9 cellular contexts compared by ENCODE assay signal in the genomic region with DNA sequence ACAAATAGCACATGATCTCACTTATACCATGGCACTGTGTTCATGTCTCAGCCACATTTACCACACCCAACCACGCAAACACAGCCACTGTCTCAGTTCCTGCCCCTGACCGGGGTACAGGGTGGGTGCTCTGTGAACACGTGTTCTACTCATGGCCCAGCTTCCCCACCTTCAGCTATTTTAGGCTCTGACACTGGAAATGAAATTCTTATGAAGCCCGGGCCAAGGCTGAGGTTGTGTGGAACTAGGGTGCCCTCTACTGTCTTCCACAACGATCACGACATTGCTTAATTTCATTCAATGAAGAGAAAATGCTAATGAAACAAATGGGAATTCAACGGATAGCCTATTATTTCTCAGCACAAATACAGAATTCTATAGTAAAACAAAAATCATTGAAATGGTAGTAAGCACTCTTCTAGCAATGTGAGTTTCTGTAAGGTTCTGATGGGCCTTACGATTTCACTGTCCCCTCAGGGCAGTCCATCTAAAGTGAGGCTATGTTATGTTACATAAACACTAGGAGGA. TPM values are rescaled to one million over a fixed set of nuclear protein-coding genes. Genes with fewer than 3 reads are reported as not detected.
DNase-seq lines count a peak whose midpoint lies in the region; ATAC-seq and TF ChIP-seq lines count a peak whose summit lies in the region.
"Had no signal": no experiment of that assay in that cellular context is flagged by ENCODE, and none has a peak within 500 bp of the region (broad histone marks: within the 10 kb centered on the region; RNA-seq: fewer than 3 reads in every experiment).

No MANE protein-coding gene starts in this region.

- peak overlapping the region; percentile 43 for H3K4me3 Mint-ChIP-seq in WTC11

- H3K4me1 ChIP-seq in tibial artery = peaks cover 0 to 15% (median 9%) of the 10 kb centered on the region in 4 donors

- intact Hi-C loops in tibial artery (cut with DNase I; ENCODE audit: low total_unique reads) (no loop called here), left colon (cut with DNase I, micrococcal nuclease) (no loop called here)

- H3K27ac Mint-ChIP-seq in WTC11 = no peak overlapping the region

- POLR2A ChIA-PET in WTC11 (lab: Charles Lee) = no interaction called here

- H3K27ac ChIP-seq in tibial artery = no peak overlapping the region

- peaks cover 38% of the 10 kb centered on the region for H3K27me3 Mint-ChIP-seq in WTC11 (ENCODE audit: low read depth)

- no peaks in the 10 kb centered on the region for H3K36me3 ChIP-seq in tibial artery

- TF ChIP-seq CTCF in WTC11 (IDR thresholded peaks at IDR 0.05) = peak; percentile 36; the same call in 1 of the 2 replicates
- peak; percentile 23 to 28 for TF ChIP-seq CTCF in tibial artery (IDR thresholded peaks at IDR 0.05)

- ATAC-seq in WTC11 (peak; percentile 26), HG03025 (IDR thresholded peaks at IDR 0.05; ENCODE audit: low FRiP score, unreplicated experiment) (no peak), left colon (no peak), GM21786 (IDR thresholded peaks at IDR 0.05; ENCODE audit: unreplicated experiment) (no peak)

- DNase-seq in GDM1 (lab: John Stamatoyannopoulos, UW) = peak; percentile 7
- peak; percentile 53 for DNase-seq in NCI-H1105 treated with DMSO at 0.1 percent for 48 hours (lab: John Stamatoyannopoulos, UW)
- peak; percentile 60 for DNase-seq in WTC11 (ENCODE audit: low spot score)
- DNase-seq in inferior parietal cortex (ENCODE audit: extremely low spot score) = peak; percentile 70
- no peak for DNase-seq in tibial artery
- no peak for DNase-seq in left colon

- CTCF ChIA-PET in WTC11 (lab: Charles Lee) = interaction anchor here (0.5 to 6.8 kb wide), 33 partner anchors 10 to 931 kb away, joined by 3 to 61 read pairs (median 4); no protein-coding TSS in a partner anchor

- H3K4me3 ChIP-seq in tibial artery = no peak overlapping the region

- peaks cover 21% of the 10 kb centered on the region for H3K36me3 Mint-ChIP-seq in WTC11

- H3K9me3 ChIP-seq in tibial artery = no peaks in the 10 kb centered on the region

- H3K9me3 Mint-ChIP-seq in WTC11 = peaks cover 26% of the 10 kb centered on the region

- H3K27me3 ChIP-seq in tibial artery = peaks cover 0 to 38% of the 10 kb centered on the region in 2 donors

- H3K4me1 Mint-ChIP-seq in WTC11 = peaks cover 25% of the 10 kb centered on the region

TF ChIP-seq in WTC11, 78 proteins besides CTCF, POLR2A, EP300 and RAD21 (continues in another document):
- TF ChIP-seq, protein P1, sequence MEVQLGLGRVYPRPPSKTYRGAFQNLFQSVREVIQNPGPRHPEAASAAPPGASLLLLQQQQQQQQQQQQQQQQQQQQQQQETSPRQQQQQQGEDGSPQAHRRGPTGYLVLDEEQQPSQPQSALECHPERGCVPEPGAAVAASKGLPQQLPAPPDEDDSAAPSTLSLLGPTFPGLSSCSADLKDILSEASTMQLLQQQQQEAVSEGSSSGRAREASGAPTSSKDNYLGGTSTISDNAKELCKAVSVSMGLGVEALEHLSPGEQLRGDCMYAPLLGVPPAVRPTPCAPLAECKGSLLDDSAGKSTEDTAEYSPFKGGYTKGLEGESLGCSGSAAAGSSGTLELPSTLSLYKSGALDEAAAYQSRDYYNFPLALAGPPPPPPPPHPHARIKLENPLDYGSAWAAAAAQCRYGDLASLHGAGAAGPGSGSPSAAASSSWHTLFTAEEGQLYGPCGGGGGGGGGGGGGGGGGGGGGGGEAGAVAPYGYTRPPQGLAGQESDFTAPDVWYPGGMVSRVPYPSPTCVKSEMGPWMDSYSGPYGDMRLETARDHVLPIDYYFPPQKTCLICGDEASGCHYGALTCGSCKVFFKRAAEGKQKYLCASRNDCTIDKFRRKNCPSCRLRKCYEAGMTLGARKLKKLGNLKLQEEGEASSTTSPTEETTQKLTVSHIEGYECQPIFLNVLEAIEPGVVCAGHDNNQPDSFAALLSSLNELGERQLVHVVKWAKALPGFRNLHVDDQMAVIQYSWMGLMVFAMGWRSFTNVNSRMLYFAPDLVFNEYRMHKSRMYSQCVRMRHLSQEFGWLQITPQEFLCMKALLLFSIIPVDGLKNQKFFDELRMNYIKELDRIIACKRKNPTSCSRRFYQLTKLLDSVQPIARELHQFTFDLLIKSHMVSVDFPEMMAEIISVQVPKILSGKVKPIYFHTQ (CRISPR knock-in tag; IDR thresholded peaks at IDR 0.05) = no peak
- TF ChIP-seq ZNF263 (CRISPR knock-in tag; IDR thresholded peaks at IDR 0.05; ENCODE audit: low read depth) = no peak
- TF ChIP-seq ZNF671 (CRISPR knock-in tag; IDR thresholded peaks at IDR 0.05) = no peak
- TF ChIP-seq, protein P2, sequence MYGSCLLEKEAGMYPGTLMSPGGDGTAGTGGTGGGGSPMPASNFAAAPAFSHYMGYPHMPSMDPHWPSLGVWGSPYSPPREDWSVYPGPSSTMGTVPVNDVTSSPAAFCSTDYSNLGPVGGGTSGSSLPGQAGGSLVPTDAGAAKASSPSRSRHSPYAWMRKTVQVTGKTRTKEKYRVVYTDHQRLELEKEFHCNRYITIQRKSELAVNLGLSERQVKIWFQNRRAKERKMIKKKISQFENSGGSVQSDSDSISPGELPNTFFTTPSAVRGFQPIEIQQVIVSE (CRISPR knock-in tag; IDR thresholded peaks at IDR 0.05; ENCODE audit: borderline replicate concordance) = no peak
- TF ChIP-seq ZNF121 (CRISPR knock-in tag; IDR thresholded peaks at IDR 0.05) = no peak
- TF ChIP-seq, protein P3, sequence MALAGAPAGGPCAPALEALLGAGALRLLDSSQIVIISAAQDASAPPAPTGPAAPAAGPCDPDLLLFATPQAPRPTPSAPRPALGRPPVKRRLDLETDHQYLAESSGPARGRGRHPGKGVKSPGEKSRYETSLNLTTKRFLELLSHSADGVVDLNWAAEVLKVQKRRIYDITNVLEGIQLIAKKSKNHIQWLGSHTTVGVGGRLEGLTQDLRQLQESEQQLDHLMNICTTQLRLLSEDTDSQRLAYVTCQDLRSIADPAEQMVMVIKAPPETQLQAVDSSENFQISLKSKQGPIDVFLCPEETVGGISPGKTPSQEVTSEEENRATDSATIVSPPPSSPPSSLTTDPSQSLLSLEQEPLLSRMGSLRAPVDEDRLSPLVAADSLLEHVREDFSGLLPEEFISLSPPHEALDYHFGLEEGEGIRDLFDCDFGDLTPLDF (CRISPR knock-in tag; IDR thresholded peaks at IDR 0.05) = no peak
- 0 out of 2 replicates have a peak, but pooled peaks have one; percentile 19 for TF ChIP-seq NFE2L1 (CRISPR knock-in tag; IDR thresholded peaks at IDR 0.05)
- TF ChIP-seq, protein P4, sequence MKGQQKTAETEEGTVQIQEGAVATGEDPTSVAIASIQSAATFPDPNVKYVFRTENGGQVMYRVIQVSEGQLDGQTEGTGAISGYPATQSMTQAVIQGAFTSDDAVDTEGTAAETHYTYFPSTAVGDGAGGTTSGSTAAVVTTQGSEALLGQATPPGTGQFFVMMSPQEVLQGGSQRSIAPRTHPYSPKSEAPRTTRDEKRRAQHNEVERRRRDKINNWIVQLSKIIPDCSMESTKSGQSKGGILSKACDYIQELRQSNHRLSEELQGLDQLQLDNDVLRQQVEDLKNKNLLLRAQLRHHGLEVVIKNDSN (CRISPR knock-in tag; IDR thresholded peaks at IDR 0.05) = peak; percentile 74
- TF ChIP-seq, protein P5, sequence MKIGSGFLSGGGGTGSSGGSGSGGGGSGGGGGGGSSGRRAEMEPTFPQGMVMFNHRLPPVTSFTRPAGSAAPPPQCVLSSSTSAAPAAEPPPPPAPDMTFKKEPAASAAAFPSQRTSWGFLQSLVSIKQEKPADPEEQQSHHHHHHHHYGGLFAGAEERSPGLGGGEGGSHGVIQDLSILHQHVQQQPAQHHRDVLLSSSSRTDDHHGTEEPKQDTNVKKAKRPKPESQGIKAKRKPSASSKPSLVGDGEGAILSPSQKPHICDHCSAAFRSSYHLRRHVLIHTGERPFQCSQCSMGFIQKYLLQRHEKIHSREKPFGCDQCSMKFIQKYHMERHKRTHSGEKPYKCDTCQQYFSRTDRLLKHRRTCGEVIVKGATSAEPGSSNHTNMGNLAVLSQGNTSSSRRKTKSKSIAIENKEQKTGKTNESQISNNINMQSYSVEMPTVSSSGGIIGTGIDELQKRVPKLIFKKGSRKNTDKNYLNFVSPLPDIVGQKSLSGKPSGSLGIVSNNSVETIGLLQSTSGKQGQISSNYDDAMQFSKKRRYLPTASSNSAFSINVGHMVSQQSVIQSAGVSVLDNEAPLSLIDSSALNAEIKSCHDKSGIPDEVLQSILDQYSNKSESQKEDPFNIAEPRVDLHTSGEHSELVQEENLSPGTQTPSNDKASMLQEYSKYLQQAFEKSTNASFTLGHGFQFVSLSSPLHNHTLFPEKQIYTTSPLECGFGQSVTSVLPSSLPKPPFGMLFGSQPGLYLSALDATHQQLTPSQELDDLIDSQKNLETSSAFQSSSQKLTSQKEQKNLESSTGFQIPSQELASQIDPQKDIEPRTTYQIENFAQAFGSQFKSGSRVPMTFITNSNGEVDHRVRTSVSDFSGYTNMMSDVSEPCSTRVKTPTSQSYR (CRISPR knock-in tag; IDR thresholded peaks at IDR 0.05) = no peak
- TF ChIP-seq, protein P6, sequence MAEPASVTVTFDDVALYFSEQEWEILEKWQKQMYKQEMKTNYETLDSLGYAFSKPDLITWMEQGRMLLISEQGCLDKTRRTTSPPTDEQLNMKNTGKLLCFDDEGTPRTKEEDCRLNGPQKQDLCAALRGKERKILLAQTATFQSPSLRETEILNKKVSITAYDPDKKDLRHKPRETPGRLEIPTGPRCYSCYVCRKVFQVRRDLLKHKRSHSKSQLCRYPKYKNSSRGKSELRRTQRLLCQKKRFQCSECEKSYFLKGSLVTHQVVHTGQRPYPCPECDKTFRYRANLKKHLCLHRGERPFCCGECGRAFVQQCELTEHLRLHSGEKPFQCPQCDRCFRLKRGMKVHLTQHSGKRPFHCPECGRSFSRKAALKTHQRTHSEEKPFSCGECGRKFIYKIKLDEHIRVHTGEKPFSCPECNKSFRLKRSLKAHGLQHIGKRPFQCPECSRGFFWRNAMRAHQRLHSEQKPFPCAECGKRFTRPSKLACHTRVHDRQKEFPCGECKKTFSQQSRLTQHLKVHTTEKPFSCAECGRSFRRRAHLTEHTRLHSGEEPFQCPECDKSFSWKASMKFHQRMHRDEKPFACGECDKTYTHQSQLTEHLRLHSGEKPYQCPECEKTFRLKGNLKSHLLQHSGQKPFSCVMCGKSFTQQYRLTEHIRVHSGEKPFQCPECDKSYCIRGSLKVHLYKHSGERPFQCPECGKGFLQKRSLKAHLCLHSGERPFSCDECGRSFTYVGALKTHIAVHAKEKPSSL (CRISPR knock-in tag; conservative IDR thresholded peaks at IDR 0.05) = no peak
- no peak for TF ChIP-seq CBFB (CRISPR knock-in tag; IDR thresholded peaks at IDR 0.05; ENCODE audit: low read depth)
- TF ChIP-seq, protein P7, sequence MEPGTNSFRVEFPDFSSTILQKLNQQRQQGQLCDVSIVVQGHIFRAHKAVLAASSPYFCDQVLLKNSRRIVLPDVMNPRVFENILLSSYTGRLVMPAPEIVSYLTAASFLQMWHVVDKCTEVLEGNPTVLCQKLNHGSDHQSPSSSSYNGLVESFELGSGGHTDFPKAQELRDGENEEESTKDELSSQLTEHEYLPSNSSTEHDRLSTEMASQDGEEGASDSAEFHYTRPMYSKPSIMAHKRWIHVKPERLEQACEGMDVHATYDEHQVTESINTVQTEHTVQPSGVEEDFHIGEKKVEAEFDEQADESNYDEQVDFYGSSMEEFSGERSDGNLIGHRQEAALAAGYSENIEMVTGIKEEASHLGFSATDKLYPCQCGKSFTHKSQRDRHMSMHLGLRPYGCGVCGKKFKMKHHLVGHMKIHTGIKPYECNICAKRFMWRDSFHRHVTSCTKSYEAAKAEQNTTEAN (CRISPR knock-in tag; IDR thresholded peaks at IDR 0.05) = 0 out of 2 replicates have a peak, but pooled peaks have one; percentile 61
- TF ChIP-seq JUN (CRISPR knock-in tag; IDR thresholded peaks at IDR 0.05) = no peak

RNA-seq across cellular contexts. Expression of a gene that starts 2.1 kb away (rescaled TPM):
- total RNA-seq in WTC11 (2021) = 16.2 to 23.3 TPM (median 18.0 TPM) in 3 replicates
- total RNA-seq in left colon = not detected
- total RNA-seq: lower leg skin had no signal

Comparison
In these comparisons a context has a peak if more than half of its experiments do, and no peak if none do; other contexts are left out.
1. DNase-seq: peak in GDM1 (single experiment), NCI-H1105 treated with DMSO at 0.1 percent for 48 hours (single experiment), WTC11 (single experiment) and inferior parietal cortex (single experiment); none in tibial artery (0 of 2) and left colon (0 of 2).
2. RNA of a gene that starts 2.1 kb away (total RNA-seq): 16.2 to 23.3 TPM in WTC11; not detected in left colon; every median in the first group is over 10 times any median in the second.